ENCODE assay signal across 12 cellular contexts in the genomic region with DNA sequence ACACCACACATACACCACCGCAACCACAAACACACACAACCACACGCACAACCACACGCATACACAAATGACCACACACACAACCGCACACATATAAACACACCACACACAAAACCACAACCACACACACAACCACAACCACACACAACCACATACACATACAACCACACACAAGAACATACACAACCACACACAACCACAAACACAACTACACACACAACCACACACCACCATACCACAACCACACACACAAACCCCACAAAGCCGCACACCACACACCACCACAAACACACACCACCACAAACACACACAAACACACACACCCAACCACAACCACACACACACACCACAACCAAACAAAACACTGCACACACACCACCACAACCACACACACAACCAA.
"Had no signal": no experiment of that assay in that cellular context is flagged by ENCODE, and none has a peak within 500 bp of the region (broad histone marks: within the 10 kb centered on the region; RNA-seq: fewer than 3 reads in every experiment).

No MANE protein-coding gene starts in this region.

- H3K4me3 Mint-ChIP-seq: endodermal cell, mesothelial cell of epicardium, nephron progenitor cell, T-helper 17 cell had no signal

- H3K9me3 Mint-ChIP-seq: mesothelial cell of epicardium had no signal

- H3K27me3 ChIP-seq: thyroid gland had no signal

- ATAC-seq: left cardiac atrium, lower lobe of right lung, psoas muscle, sciatic nerve, T-helper 17 cell had no signal

- H3K27me3 Mint-ChIP-seq: T-helper 17 cell had no signal

- H3K27ac Mint-ChIP-seq: endodermal cell, mesothelial cell of epicardium, T-helper 17 cell had no signal

- H3K36me3 Mint-ChIP-seq: mesothelial cell of epicardium had no signal

- H3K36me3 ChIP-seq: cardiac muscle cell, lower lobe of right lung, thyroid gland had no signal

- H3K4me1 Mint-ChIP-seq: endodermal cell, mesothelial cell of epicardium, T-helper 17 cell had no signal

- DNase-seq: activated CD4-positive, alpha-beta T cell treated with anti-CD3 and anti-CD28 coated beads for 4 hours; dorsolateral prefrontal cortex; endodermal cell; left cardiac atrium; lower lobe of right lung; nephron progenitor cell; psoas muscle; T-helper 17 cell; thyroid gland had no signal

- H3K4me3 ChIP-seq: cardiac muscle cell, dorsolateral prefrontal cortex, lower lobe of right lung, psoas muscle, thyroid gland had no signal
